ENCODE assay signal across 13 cellular contexts in genomic region chr1:86779308-86780191, GRCh38.
DNase-seq lines count a peak whose midpoint lies in the region; ATAC-seq and TF ChIP-seq lines count a peak whose summit lies in the region.
"Had no signal": no experiment of that assay in that cellular context is flagged by ENCODE, and none has a peak within 500 bp of the region (broad histone marks: within the 10 kb centered on the region; RNA-seq: fewer than 3 reads in every experiment).

No MANE protein-coding gene starts in this region.

- DNase-seq in HCEC 1CT = peak; percentile 63
- peak; percentile 83 for DNase-seq in NCI-H510A treated with DMSO at 0.1 percent for 48 hours (lab: John Stamatoyannopoulos, UW)
- DNase-seq in fibroblast of gingiva (ENCODE audit: low read depth) = peak; percentile 63
- peak; percentile 47 for DNase-seq in retinal pigment epithelial cell (ENCODE audit: low read depth)
- DNase-seq in SIG-M5 treated with dmso at 0.1 percent for 504 hours (lab: John Stamatoyannopoulos, UW; ENCODE audit: unreplicated experiment) = no peak
- no peak for DNase-seq in immature natural killer cell
- DNase-seq: activated CD4-positive, alpha-beta T cell treated with anti-CD3 and anti-CD28 coated beads for 36 hours; COR-L47; NCI-H82; stimulated activated CD4-positive, alpha-beta T cell treated with anti-CD3 and anti-CD28 coated beads, Interleukin-2, amount 100 ng/mL, for 48 hours; stimulated activated naive CD8-positive, alpha-beta T cell treated with anti-CD3 and anti-CD28 coated beads, Interleukin-15, Interleukin-2, amounts not matched to agents 100 U/mL and 50 U/mL, for 24 hours had no signal

- no peak for TF ChIP-seq CTCF in retinal pigment epithelial cell (conservative IDR thresholded peaks at IDR 0.05; ENCODE audit: low read depth, low read length)

- H3K4me3 ChIP-seq in retinal pigment epithelial cell (ENCODE audit: low read length) = no peak overlapping the region
- H3K4me3 ChIP-seq: coronary artery had no signal

- H3K27ac Mint-ChIP-seq in immature natural killer cell = no peak overlapping the region
- H3K27ac Mint-ChIP-seq: activated CD4-positive, alpha-beta T cell treated with anti-CD3 and anti-CD28 coated beads for 36 hours had no signal

- H3K9me3 Mint-ChIP-seq in immature natural killer cell = no peaks in the 10 kb centered on the region

- no peaks in the 10 kb centered on the region for H3K36me3 Mint-ChIP-seq in immature natural killer cell

- no peaks in the 10 kb centered on the region for H3K4me1 Mint-ChIP-seq in immature natural killer cell

- no peak for ATAC-seq in GM18867 (IDR thresholded peaks at IDR 0.05; ENCODE audit: unreplicated experiment)
- ATAC-seq: activated CD4-positive, alpha-beta T cell treated with anti-CD3 and anti-CD28 coated beads for 36 hours; stimulated activated naive CD8-positive, alpha-beta T cell treated with anti-CD3 and anti-CD28 coated beads, Interleukin-15, Interleukin-2, amounts not matched to agents 100 U/mL and 50 U/mL, for 24 hours had no signal

- peaks cover 0 to 5% (median 0%) of the 10 kb centered on the region in 3 donors for H3K27me3 Mint-ChIP-seq in immature natural killer cell (ENCODE audit: low read depth in 3 of 3)
- H3K27me3 Mint-ChIP-seq: activated CD4-positive, alpha-beta T cell treated with anti-CD3 and anti-CD28 coated beads for 36 hours had no signal

- H3K4me3 Mint-ChIP-seq in immature natural killer cell = no peak overlapping the region
- H3K4me3 Mint-ChIP-seq: activated CD4-positive, alpha-beta T cell treated with anti-CD3 and anti-CD28 coated beads for 36 hours had no signal

Comparison
In these comparisons a context has a peak if more than half of its experiments do, and no peak if none do; other contexts are left out.
1. DNase-seq: peak in HCEC 1CT (single experiment), NCI-H510A treated with DMSO at 0.1 percent for 48 hours (single experiment), fibroblast of gingiva (single experiment) and retinal pigment epithelial cell (single experiment); none in SIG-M5 treated with dmso at 0.1 percent for 504 hours (single experiment) and immature natural killer cell (0 of 3).